32 cellular contexts compared by ENCODE assay signal in the genomic region with DNA sequence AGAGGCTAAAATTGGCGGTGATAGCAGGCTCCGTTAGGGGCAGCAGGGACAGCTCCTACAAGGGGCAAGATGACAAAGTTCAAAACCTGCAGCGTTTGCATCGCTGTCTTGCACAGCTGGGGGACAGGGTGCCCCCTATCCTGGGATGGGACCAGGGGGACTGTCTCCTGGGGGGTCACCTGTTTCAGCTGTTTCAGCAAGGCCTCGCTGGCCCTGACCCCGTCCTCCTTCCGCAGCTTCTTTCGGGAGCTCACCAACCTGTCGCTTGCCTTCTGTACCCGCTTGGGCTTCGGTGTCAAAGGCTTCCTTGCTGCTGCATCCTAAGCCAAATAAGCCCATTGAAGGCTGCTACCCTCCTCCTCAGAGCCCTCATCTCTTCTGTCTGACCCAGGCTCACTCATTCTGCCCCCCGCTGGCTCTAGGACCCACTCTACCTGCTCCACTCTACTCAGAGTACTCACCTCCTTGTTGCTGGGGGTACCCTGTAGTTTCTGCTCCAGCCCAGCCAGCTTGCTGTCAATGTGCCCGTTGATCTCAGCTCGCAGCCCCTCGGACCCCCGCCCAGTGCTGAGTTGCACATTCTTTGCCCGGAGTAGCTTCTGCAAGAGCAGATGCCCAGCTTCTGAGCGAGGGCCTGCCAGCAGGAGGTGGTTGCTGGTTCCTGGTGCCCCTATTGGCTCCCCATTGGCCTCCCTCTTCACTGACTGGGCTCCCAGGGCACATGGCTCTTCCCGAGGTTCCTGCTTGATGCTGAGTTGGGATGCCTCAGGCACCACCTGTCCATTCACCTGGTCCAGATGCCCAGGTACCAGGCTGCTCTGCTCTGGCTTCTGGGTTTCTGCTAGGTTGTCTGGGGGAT. TPM values are rescaled to one million over a fixed set of nuclear protein-coding genes. Genes with fewer than 3 reads are reported as not detected.
DNase-seq lines count a peak whose midpoint lies in the region; ATAC-seq and TF ChIP-seq lines count a peak whose summit lies in the region.
"Had no signal": no experiment of that assay in that cellular context is flagged by ENCODE, and none has a peak within 500 bp of the region (broad histone marks: within the 10 kb centered on the region; RNA-seq: fewer than 3 reads in every experiment).

No MANE protein-coding gene starts in this region.

- no peaks in the 10 kb centered on the region for H3K27me3 ChIP-seq in suprapubic skin
- H3K27me3 ChIP-seq: cardiac muscle cell, Peyer's patch had no signal

- no peak overlapping the region for H3K4me3 ChIP-seq in suprapubic skin
- H3K4me3 ChIP-seq: cardiac muscle cell, Peyer's patch had no signal

- 96% methylated on average over 18 of the region's 19 CpGs for WGBS in suprapubic skin

- peak overlapping the region; percentile 55 for H3K27ac Mint-ChIP-seq in activated naive CD4-positive, alpha-beta T cell treated with anti-CD3 and anti-CD28 coated beads, Interleukin-2, amount 50 U/mL, for 24 hours
- peak overlapping the region; percentile 74 for H3K27ac Mint-ChIP-seq in T-helper 17 cell
- peak overlapping the region in 5 of 6 donors; percentile 59 to 79 (median 64) for H3K27ac Mint-ChIP-seq in immature natural killer cell
- H3K27ac Mint-ChIP-seq: activated CD4-positive, alpha-beta memory T cell treated with anti-CD3 and anti-CD28 coated beads for 36 hours had no signal

- no peak overlapping the region for H3K4me3 Mint-ChIP-seq in activated naive CD4-positive, alpha-beta T cell treated with anti-CD3 and anti-CD28 coated beads, Interleukin-2, amount 50 U/mL, for 24 hours
- H3K4me3 Mint-ChIP-seq in T-helper 17 cell (no peak overlapping the region), immature natural killer cell (no peak overlapping the region)
- H3K4me3 Mint-ChIP-seq: activated CD4-positive, alpha-beta memory T cell treated with anti-CD3 and anti-CD28 coated beads for 36 hours; neural crest cell had no signal

- TF ChIP-seq EP300 in suprapubic skin (IDR thresholded peaks at IDR 0.05): no peak

- H3K9me3 ChIP-seq in T-helper 17 cell (ENCODE audit: control insufficient read depth, low read length, poor library complexity, severe bottlenecking): no peaks in the 10 kb centered on the region
- no peaks in the 10 kb centered on the region for H3K9me3 ChIP-seq in suprapubic skin
- H3K9me3 ChIP-seq: Peyer's patch had no signal

- no peaks in the 10 kb centered on the region for H3K27me3 Mint-ChIP-seq in activated naive CD4-positive, alpha-beta T cell treated with anti-CD3 and anti-CD28 coated beads, Interleukin-2, amount 50 U/mL, for 24 hours
- H3K27me3 Mint-ChIP-seq in T-helper 17 cell (no peaks in the 10 kb centered on the region), immature natural killer cell (ENCODE audit: low read depth in 3 of 3) (peaks cover 0 to 7% (median 2%) of the 10 kb centered on the region in 3 donors)
- H3K27me3 Mint-ChIP-seq: activated CD4-positive, alpha-beta memory T cell treated with anti-CD3 and anti-CD28 coated beads for 36 hours had no signal

- H3K4me1 ChIP-seq in suprapubic skin: no peaks in the 10 kb centered on the region
- H3K4me1 ChIP-seq: Peyer's patch had no signal

- H3K27ac ChIP-seq in suprapubic skin: no peak overlapping the region
- H3K27ac ChIP-seq: cardiac muscle cell, Peyer's patch had no signal

- no peaks in the 10 kb centered on the region for H3K9me3 Mint-ChIP-seq in activated naive CD4-positive, alpha-beta T cell treated with anti-CD3 and anti-CD28 coated beads, Interleukin-2, amount 50 U/mL, for 24 hours
- no peaks in the 10 kb centered on the region for H3K9me3 Mint-ChIP-seq in immature natural killer cell
- H3K9me3 Mint-ChIP-seq: activated CD4-positive, alpha-beta memory T cell treated with anti-CD3 and anti-CD28 coated beads for 36 hours; neural crest cell had no signal

- ATAC-seq in T-helper 17 cell: no peak
- ATAC-seq in GM18519 (IDR thresholded peaks at IDR 0.05; ENCODE audit: low FRiP score, unreplicated experiment): no peak
- ATAC-seq: activated CD4-positive, CD25-positive, alpha-beta regulatory T cell treated with anti-CD3 and anti-CD28 coated beads, Interleukin-2, amount 50 U/mL, for 24 hours had no signal

- H3K36me3 Mint-ChIP-seq in activated naive CD4-positive, alpha-beta T cell treated with anti-CD3 and anti-CD28 coated beads, Interleukin-2, amount 50 U/mL, for 24 hours: peaks cover 7% of the 10 kb centered on the region
- H3K36me3 Mint-ChIP-seq in T-helper 17 cell (ENCODE audit: low read depth) (peaks cover 5% of the 10 kb centered on the region), immature natural killer cell (peaks cover 4 to 26% (median 6%) of the 10 kb centered on the region in 3 donors)

- no peak for TF ChIP-seq CTCF in suprapubic skin (IDR thresholded peaks at IDR 0.05)

- no peak for DNase-seq in activated naive CD4-positive, alpha-beta T cell treated with Interleukin-2 at 50 U/mL for 16 hours
- no peak for DNase-seq in T-helper 17 cell
- DNase-seq in immature natural killer cell: no peak
- peak; percentile 56 to 62 for DNase-seq in suprapubic skin (ENCODE audit: low spot score in 2 of 2)
- no peak for DNase-seq in stimulated activated CD4-positive, alpha-beta T cell treated with anti-CD3 and anti-CD28 coated beads, Interleukin-12 subunit alpha, Interleukin-12 subunit beta, amount 100 ng/mL, for 4 hours
- DNase-seq in erythroblast (lab: John Stamatoyannopoulos, UW): no peak
- DNase-seq: activated CD4-positive, alpha-beta memory T cell treated with anti-CD3 and anti-CD28 coated beads for 36 hours; activated naive CD4-positive, alpha-beta T cell treated with anti-CD3 and anti-CD28 coated beads, Interleukin-2, amount 50 U/mL, for 16 hours; activated T-cell treated with anti-CD3 and anti-CD28 coated beads for 4 hours; C1 segment of cervical spinal cord; dermis blood vessel endothelial cell; DMS 273 treated with DMSO at 0.1 percent for 48 hours; GOT3; NCI-H1436; NCI-H446 treated with DMSO at 0.1 percent for 48 hours; NK-92 treated with Interleukin-12 subunit alpha and Interleukin-12 subunit beta, amount 100 ng/mL, for 24 hours; SIG-M5; stimulated activated CD8-positive, alpha-beta memory T cell treated with anti-CD3 and anti-CD28 coated beads, Interleukin-4, amount 100 ng/mL, for 48 hours; T-helper 1 cell had no signal

- peaks cover 87% of the 10 kb centered on the region for H3K36me3 ChIP-seq in suprapubic skin

- H3K4me1 Mint-ChIP-seq in activated naive CD4-positive, alpha-beta T cell treated with anti-CD3 and anti-CD28 coated beads, Interleukin-2, amount 50 U/mL, for 24 hours: no peaks in the 10 kb centered on the region
- H3K4me1 Mint-ChIP-seq in T-helper 17 cell (peaks cover 3% of the 10 kb centered on the region), immature natural killer cell (peaks cover 0 to 1% of the 10 kb centered on the region in 2 donors)
- H3K4me1 Mint-ChIP-seq: neural crest cell had no signal

- no peak for TF ChIP-seq POLR2A in suprapubic skin (IDR thresholded peaks at IDR 0.05)
- TF ChIP-seq POLR2A in erythroblast (IDR thresholded peaks at IDR 0.05; ENCODE audit: low read length): no peak

RNA-seq across cellular contexts. Expression of a gene that starts 12.4 kb away (rescaled TPM):
- total RNA-seq in T-helper 17 cell (10 to 100 TPM; 41.4 to 47.7 TPM), suprapubic skin (10 to 100 TPM; 40.0 to 61.4 (median 49.6) TPM)
- polyA plus RNA-seq in immature natural killer cell: 10 to 100 TPM; 58.5 to 75.3 (median 69.1) TPM

RNA-seq across cellular contexts. Expression of a gene that starts 29.7 kb away (rescaled TPM):
- 100 to 1,000 TPM; 137 to 139 TPM for total RNA-seq in T-helper 17 cell
- 10 to 100 TPM in 1 of 3 donors, 1 to 10 TPM in 2; 1.1 to 29.6 (median 3.8) TPM for polyA plus RNA-seq in immature natural killer cell
- 100 to 1,000 TPM in 2 of 4 donors, 10 to 100 TPM in 2; 88.1 to 121 (median 104) TPM for total RNA-seq in suprapubic skin

RNA-seq across cellular contexts. Expression of a gene that starts 31.8 kb away (rescaled TPM):
- total RNA-seq in T-helper 17 cell (under 1 TPM; 0.62 to 0.70 TPM), suprapubic skin (under 1 TPM in 3 of 4 donors, not detected in 1; 0.23 to 0.45 (median 0.24) TPM)
- not detected for polyA plus RNA-seq in immature natural killer cell
- total RNA-seq: lung microvascular endothelial cell, posterior vena cava, subcutaneous adipose tissue had no signal
- polyA plus RNA-seq: urinary bladder had no signal

RNA-seq across cellular contexts. Expression of a gene that starts 38.8 kb away (rescaled TPM):
- total RNA-seq in T-helper 17 cell (1 to 10 TPM; 7.9 to 8.1 TPM), suprapubic skin (1 to 10 TPM; 1.1 to 3.6 (median 1.6) TPM)
- polyA plus RNA-seq in immature natural killer cell: 10 to 100 TPM; 11.0 to 22.5 (median 16.5) TPM
- total RNA-seq: Peyer's patch, urinary bladder had no signal

RNA-seq across cellular contexts. Expression of a gene that starts 52.8 kb away (rescaled TPM):
- 1 to 10 TPM; 2.2 to 2.3 TPM for total RNA-seq in T-helper 17 cell
- 1 to 10 TPM in 1 of 3 donors, under 1 TPM in 1, not detected in 1; 0.86 to 1.2 TPM for polyA plus RNA-seq in immature natural killer cell
- not detected for total RNA-seq in suprapubic skin
- total RNA-seq: activated CD4-positive, alpha-beta memory T cell treated with anti-CD3 and anti-CD28 coated beads for 36 hours; cardiac muscle cell; dermis blood vessel endothelial cell; endothelial cell of umbilical vein; glomerular endothelial cell; lung microvascular endothelial cell; Peyer's patch; posterior vena cava; subcutaneous adipose tissue; urinary bladder had no signal
- polyA plus RNA-seq: cardiac muscle cell, endothelial cell of umbilical vein, keratinocyte, urinary bladder had no signal

Comparison
In these comparisons a context has a peak if more than half of its experiments do, and no peak if none do; other contexts are left out.
1. DNase-seq: peak in suprapubic skin (2 of 2); none in activated naive CD4-positive, alpha-beta T cell treated with Interleukin-2 at 50 U/mL for 16 hours (single experiment), T-helper 17 cell (0 of 3), immature natural killer cell (0 of 3), stimulated activated CD4-positive, alpha-beta T cell treated with anti-CD3 and anti-CD28 coated beads, Interleukin-12 subunit alpha, Interleukin-12 subunit beta, amount 100 ng/mL, for 4 hours (single experiment) and erythroblast (0 of 2).
2. Peak in every context shown above with its lines, with median percentiles within 50 percentile points of each other: H3K27ac Mint-ChIP-seq.